21 cellular contexts compared by ENCODE assay signal in the genomic region with DNA sequence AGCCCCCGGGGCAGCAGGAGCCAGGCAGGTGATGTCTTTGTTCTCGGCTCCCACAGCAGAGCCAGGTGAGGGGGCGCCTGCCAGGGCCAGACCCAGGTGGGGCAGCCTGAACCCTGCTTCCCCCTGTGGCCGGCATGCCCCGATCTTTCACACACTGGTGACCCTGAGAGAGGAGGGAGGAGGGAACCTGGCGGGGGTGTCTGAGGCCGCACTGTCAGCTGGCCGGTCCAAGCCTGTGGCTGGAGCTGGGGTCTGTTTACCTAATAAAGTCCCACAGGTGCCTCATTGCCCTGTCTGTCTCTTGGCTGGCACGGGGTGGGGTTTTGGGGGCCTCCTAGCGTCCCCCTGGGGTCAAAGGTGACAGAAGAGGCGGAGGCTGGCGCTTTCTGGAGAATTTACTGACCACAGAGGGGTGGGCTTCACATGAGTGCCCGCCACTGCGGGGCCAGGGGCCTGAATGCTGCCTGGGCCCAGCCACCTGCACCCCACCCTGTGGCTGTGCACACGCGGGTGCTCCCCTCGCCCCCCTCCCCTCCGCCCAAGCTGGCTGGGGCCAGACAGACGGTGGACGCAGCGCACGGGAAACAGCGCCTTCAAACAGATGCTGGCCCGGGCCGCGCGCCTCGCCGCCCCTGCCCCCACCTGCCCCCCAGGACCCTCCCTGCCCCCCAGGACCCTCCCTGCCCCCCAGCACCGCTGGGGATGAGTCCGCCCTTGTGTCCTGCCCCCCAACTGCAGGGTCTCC. TPM values are rescaled to one million over a fixed set of nuclear protein-coding genes. Genes with fewer than 3 reads are reported as not detected.
"Had no signal": no experiment of that assay in that cellular context is flagged by ENCODE, and none has a peak within 500 bp of the region (broad histone marks: within the 10 kb centered on the region; RNA-seq: fewer than 3 reads in every experiment).

No MANE protein-coding gene starts in this region.

- DNase-seq: effector CD4-positive, alpha-beta T cell; endodermal cell; erythroblast; foreskin melanocyte; head of caudate nucleus; left colon; mammary epithelial cell; naive thymus-derived CD4-positive, alpha-beta T cell; nephron progenitor cell; psoas muscle; retina; spleen; stimulated activated CD4-positive, alpha-beta T cell treated with anti-CD3 and anti-CD28 coated beads, Interleukin-15, amount 100 ng/mL, for 24 hours; stimulated activated CD4-positive, alpha-beta T cell treated with anti-CD3 and anti-CD28 coated beads, Interleukin-1b, Interleukin-23, amount 100 ng/mL, for 48 hours; stimulated activated CD4-positive, alpha-beta T cell treated with anti-CD3 and anti-CD28 coated beads, Interleukin-4, amount 100 ng/mL, for 24 hours; stimulated activated naive B cell treated with anti-CD40 and anti-IgM and Interleukin-4, amounts not matched to agents 10 μg/mL and 1 μg/mL and 100 μg/mL, for 72 hours; trophoblast cell had no signal

- H3K79me2 ChIP-seq: hepatocyte had no signal

- H3K4me2 ChIP-seq: hepatocyte had no signal

- H3K4me1 Mint-ChIP-seq: endodermal cell had no signal

- H3K27me3 ChIP-seq: hepatocyte had no signal

- H3K27ac Mint-ChIP-seq: endodermal cell; naive thymus-derived CD4-positive, alpha-beta T cell; nephron progenitor cell; stimulated activated naive B cell treated with anti-CD40 and anti-IgM and Interleukin-4, amounts not matched to agents 10 μg/mL and 1 μg/mL and 100 μg/mL, for 72 hours had no signal

- ATAC-seq: left colon; naive thymus-derived CD4-positive, alpha-beta T cell had no signal

- H3K27ac ChIP-seq: hepatocyte, spleen had no signal

- H3K4me3 ChIP-seq: coronary artery, hepatocyte, psoas muscle, spleen had no signal

- FAIRE-seq: endothelial cell of umbilical vein had no signal

- H2AFZ ChIP-seq: hepatocyte had no signal

- H3K4me3 Mint-ChIP-seq: endodermal cell; naive thymus-derived CD4-positive, alpha-beta T cell; nephron progenitor cell; stimulated activated naive B cell treated with anti-CD40 and anti-IgM and Interleukin-4, amounts not matched to agents 10 μg/mL and 1 μg/mL and 100 μg/mL, for 72 hours had no signal

RNA-seq across cellular contexts. Expression of gene TMEM240, which starts 5.9 kb away (rescaled TPM):
- total RNA-seq: mononuclear cell had no signal
